In the genomic region with DNA sequence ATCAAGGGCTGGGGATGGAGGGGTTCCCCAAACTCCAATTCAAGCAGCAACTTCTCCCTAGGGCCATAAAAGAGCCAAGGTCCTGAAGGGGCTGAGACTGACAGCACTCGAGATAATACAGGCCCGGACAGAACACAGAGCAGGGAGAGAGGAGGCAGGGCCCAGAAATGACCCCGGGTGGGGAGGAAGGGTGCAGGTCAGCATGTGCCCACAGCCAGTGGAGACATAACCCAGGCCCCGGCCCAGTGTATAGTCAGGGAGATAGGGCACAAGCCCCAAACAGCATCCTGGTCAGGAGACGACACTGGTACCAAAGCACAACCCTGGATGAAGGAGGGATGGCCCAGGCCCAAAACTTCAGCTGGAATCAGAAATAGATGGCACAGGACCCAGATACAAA, we compare ENCODE assay signal across 35 cellular contexts. TPM values are rescaled to one million over a fixed set of nuclear protein-coding genes. Genes with fewer than 3 reads are reported as not detected.
"Had no signal": no experiment of that assay in that cellular context is flagged by ENCODE, and none has a peak within 500 bp of the region (broad histone marks: within the 10 kb centered on the region; RNA-seq: fewer than 3 reads in every experiment).

No MANE protein-coding gene starts in this region.

- H3K27me3 ChIP-seq: adrenal gland had no signal

- H3K27ac Mint-ChIP-seq: activated B cell treated with CpG ODN at 0.5 μM for 24 hours; activated CD4-positive, alpha-beta memory T cell treated with anti-CD3 and anti-CD28 coated beads for 36 hours; activated CD4-positive, alpha-beta T cell treated with anti-CD3 and anti-CD28 coated beads, Interleukin-2, amount 10 ng/mL, durations not matched to agents 24 days and 14 days; activated CD8-positive, alpha-beta T cell treated with anti-CD3 and anti-CD28 coated beads for 36 hours; activated naive CD4-positive, alpha-beta T cell treated with anti-CD3 and anti-CD28 coated beads for 36 hours; activated naive CD4-positive, alpha-beta T cell treated with anti-CD3 and anti-CD28 coated beads, Interleukin-2, amount 50 U/mL, for 72 hours; activated naive CD8-positive, alpha-beta T cell treated with anti-CD3 and anti-CD28 coated beads for 36 hours; activated T-cell treated with anti-CD3 and anti-CD28 coated beads, Interleukin-2, amount 50 U/mL, for 72 hours; activated T-helper 1 cell treated with anti-CD3 and anti-CD28 coated beads, Interleukin-12 subunit alpha, Interleukin-12 subunit beta, Interleukin-2, Interleukin-4 antibody, amounts not matched to agents 30 ng/mL and 10 ng/mL and 1 ng/mL, durations not matched to agents 14 hours and 24 hours and 36 hours; activated T-helper 17 cell treated with anti-CD3 and anti-CD28 coated beads, Interleukin-2, amount 50 U/mL, for 72 hours; T-helper 1 cell treated with Interleukin-12 subunit alpha and Interleukin-12 subunit beta and Interleukin-4 antibody, amounts not matched to agents 30 μg/mL and 1 μg/mL, for 36 hours; T-helper 2 cell treated with Interferon-gamma antibody and Interleukin-4, amounts not matched to agents 5 μg/mL and 100 μg/mL, for 36 hours had no signal

- H3K27ac ChIP-seq: adrenal gland, VCaP had no signal

- H3K27me3 Mint-ChIP-seq: activated CD4-positive, alpha-beta T cell treated with anti-CD3 and anti-CD28 coated beads, Interleukin-2, amount 10 ng/mL, durations not matched to agents 24 days and 14 days had no signal

- H3K9me3 ChIP-seq: adrenal gland had no signal

- H3K4me1 ChIP-seq: adrenal gland had no signal

- DNase-seq: activated B cell treated with CpG ODN at 0.5 μM for 24 hours; activated CD4-positive, alpha-beta memory T cell treated with anti-CD3 and anti-CD28 coated beads for 36 hours; activated CD4-positive, alpha-beta T cell treated with anti-CD3 and anti-CD28 coated beads for 4 hours; activated CD4-positive, alpha-beta T cell treated with anti-CD3 and anti-CD28 coated beads, Interleukin-2, amount 10 ng/mL, durations not matched to agents 24 days and 14 days; activated CD4-positive, alpha-beta T cell treated with anti-CD3 and anti-CD28 coated beads, Interleukin-2, amount 50 U/mL, for 1 hour; activated CD4-positive, alpha-beta T cell treated with anti-CD3 and anti-CD28 coated beads, Interleukin-2, amount 50 U/mL, for 4 hours; activated CD4-positive, CD25-positive, alpha-beta regulatory T cell treated with anti-CD3 and anti-CD28 coated beads, Interleukin-2, amount 50 U/mL, for 72 hours; activated CD8-positive, alpha-beta memory T cell treated with anti-CD3 and anti-CD28 coated beads, Interleukin-2, amount 50 U/mL, for 4 hours; activated CD8-positive, alpha-beta T cell treated with anti-CD3 and anti-CD28 coated beads for 36 hours; activated effector memory CD4-positive, alpha-beta T cell treated with anti-CD3 and anti-CD28 coated beads, Interleukin-2, amount 50 U/mL, for 16 hours; activated gamma-delta T cell treated with Interleukin-2 at 50 U/mL for 16 hours; activated naive CD4-positive, alpha-beta T cell; activated naive CD4-positive, alpha-beta T cell treated with anti-CD3 and anti-CD28 coated beads for 36 hours; activated naive CD4-positive, alpha-beta T cell treated with anti-CD3 and anti-CD28 coated beads, Interleukin-2, amount 50 U/mL, for 16 hours; activated naive CD8-positive, alpha-beta T cell treated with anti-CD3 and anti-CD28 coated beads for 36 hours; activated T-cell treated with anti-CD3 and anti-CD28 coated beads for 4 hours; activated T-cell treated with anti-CD3 and anti-CD28 coated beads, Interleukin-2, amount 50 U/mL, for 1 hour; activated T-cell treated with anti-CD3 and anti-CD28 coated beads, Interleukin-2, amount 50 U/mL, for 4 hours; activated T-cell treated with anti-CD3 and anti-CD28 coated beads, Interleukin-2, amount 50 U/mL, for 72 hours; adrenal gland; amniotic stem cell; aorta; central memory CD4-positive, alpha-beta T cell; T-helper 1 cell; T-helper 2 cell; T-helper 9 cell had no signal

- ATAC-seq: activated CD8-positive, alpha-beta T cell treated with anti-CD3 and anti-CD28 coated beads for 36 hours; activated naive CD4-positive, alpha-beta T cell treated with anti-CD3 and anti-CD28 coated beads, Interleukin-2, amount 50 U/mL, for 72 hours; activated T-cell treated with anti-CD3 and anti-CD28 coated beads, Interleukin-2, amount 50 U/mL, for 4 hours; activated T-cell treated with anti-CD3 and anti-CD28 coated beads, Interleukin-2, amount 50 U/mL, for 72 hours; activated T-helper 17 cell treated with anti-CD3 and anti-CD28 coated beads, Interleukin-2, amount 50 U/mL, for 72 hours had no signal

- H3K4me3 ChIP-seq: adrenal gland had no signal

- H3K4me3 Mint-ChIP-seq: activated B cell treated with CpG ODN at 0.5 μM for 24 hours; activated CD4-positive, alpha-beta memory T cell treated with anti-CD3 and anti-CD28 coated beads for 36 hours; activated CD4-positive, alpha-beta T cell treated with anti-CD3 and anti-CD28 coated beads, Interleukin-2, amount 10 ng/mL, durations not matched to agents 24 days and 14 days; activated CD8-positive, alpha-beta T cell treated with anti-CD3 and anti-CD28 coated beads for 36 hours; activated naive CD4-positive, alpha-beta T cell treated with anti-CD3 and anti-CD28 coated beads for 36 hours; activated naive CD8-positive, alpha-beta T cell treated with anti-CD3 and anti-CD28 coated beads for 36 hours; activated T-cell treated with anti-CD3 and anti-CD28 coated beads, Interleukin-2, amount 50 U/mL, for 4 hours; activated T-cell treated with anti-CD3 and anti-CD28 coated beads, Interleukin-2, amount 50 U/mL, for 72 hours; activated T-helper 1 cell treated with anti-CD3 and anti-CD28 coated beads, Interleukin-12 subunit alpha, Interleukin-12 subunit beta, Interleukin-2, Interleukin-4 antibody, amounts not matched to agents 30 ng/mL and 10 ng/mL and 1 ng/mL, durations not matched to agents 14 hours and 24 hours and 36 hours; activated T-helper 17 cell treated with anti-CD3 and anti-CD28 coated beads, Interleukin-2, amount 50 U/mL, for 72 hours; brain; T-helper 1 cell treated with Interleukin-12 subunit alpha and Interleukin-12 subunit beta and Interleukin-4 antibody, amounts not matched to agents 30 μg/mL and 1 μg/mL, for 36 hours; T-helper 2 cell treated with Interferon-gamma antibody and Interleukin-4, amounts not matched to agents 5 μg/mL and 100 μg/mL, for 36 hours had no signal

- FAIRE-seq: bronchial epithelial cell, TTC549 had no signal

- H3K4me1 Mint-ChIP-seq: activated B cell treated with CpG ODN at 0.5 μM for 24 hours; activated T-helper 17 cell treated with anti-CD3 and anti-CD28 coated beads, Interleukin-2, amount 50 U/mL, for 72 hours had no signal

- H3K36me3 Mint-ChIP-seq: activated CD4-positive, alpha-beta memory T cell treated with anti-CD3 and anti-CD28 coated beads for 36 hours; activated naive CD4-positive, alpha-beta T cell treated with anti-CD3 and anti-CD28 coated beads, Interleukin-2, amount 50 U/mL, for 72 hours; activated naive CD8-positive, alpha-beta T cell treated with anti-CD3 and anti-CD28 coated beads for 36 hours had no signal

- H3K9me3 Mint-ChIP-seq: activated B cell treated with CpG ODN at 0.5 μM for 24 hours; activated CD4-positive, alpha-beta memory T cell treated with anti-CD3 and anti-CD28 coated beads for 36 hours; activated CD4-positive, alpha-beta T cell treated with anti-CD3 and anti-CD28 coated beads, Interleukin-2, amount 10 ng/mL, durations not matched to agents 24 days and 14 days; activated CD8-positive, alpha-beta T cell treated with anti-CD3 and anti-CD28 coated beads for 36 hours; activated naive CD4-positive, alpha-beta T cell treated with anti-CD3 and anti-CD28 coated beads for 36 hours; activated naive CD4-positive, alpha-beta T cell treated with anti-CD3 and anti-CD28 coated beads, Interleukin-2, amount 50 U/mL, for 72 hours; activated naive CD8-positive, alpha-beta T cell treated with anti-CD3 and anti-CD28 coated beads for 36 hours; activated T-cell treated with anti-CD3 and anti-CD28 coated beads, Interleukin-2, amount 50 U/mL, for 4 hours; activated T-cell treated with anti-CD3 and anti-CD28 coated beads, Interleukin-2, amount 50 U/mL, for 72 hours; activated T-helper 1 cell treated with anti-CD3 and anti-CD28 coated beads, Interleukin-12 subunit alpha, Interleukin-12 subunit beta, Interleukin-2, Interleukin-4 antibody, amounts not matched to agents 30 ng/mL and 10 ng/mL and 1 ng/mL, durations not matched to agents 14 hours and 24 hours and 36 hours; activated T-helper 17 cell treated with anti-CD3 and anti-CD28 coated beads, Interleukin-2, amount 50 U/mL, for 72 hours; T-helper 1 cell treated with Interleukin-12 subunit alpha and Interleukin-12 subunit beta and Interleukin-4 antibody, amounts not matched to agents 30 μg/mL and 1 μg/mL, for 36 hours; T-helper 2 cell treated with Interferon-gamma antibody and Interleukin-4, amounts not matched to agents 5 μg/mL and 100 μg/mL, for 36 hours had no signal

- H3K36me3 ChIP-seq: adrenal gland had no signal

RNA-seq across cellular contexts. Expression of a gene that starts 28.6 kb away (rescaled TPM):
- total RNA-seq: aorta, bronchial epithelial cell had no signal
